Comparison of ENCODE assay signal across 11 cellular contexts in the genomic region with DNA sequence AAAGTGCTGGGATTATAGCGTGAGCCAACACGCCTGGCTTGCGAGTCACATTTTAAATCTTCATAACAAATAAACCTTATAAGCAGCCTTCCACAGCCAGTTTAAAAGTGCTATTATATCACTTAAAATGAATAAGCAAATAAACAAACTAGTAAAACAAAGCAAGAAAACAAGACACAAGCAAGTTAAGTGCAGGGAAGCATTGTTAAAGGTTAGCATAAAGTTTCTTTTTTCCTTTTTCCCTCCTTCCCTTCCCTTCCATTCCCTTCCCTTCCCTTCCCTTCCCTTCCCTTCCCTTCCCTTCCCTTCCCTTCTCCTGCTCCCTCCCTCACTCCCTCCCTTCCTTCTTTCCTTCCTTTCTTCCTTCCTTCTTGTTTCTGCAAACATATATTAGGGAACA.
"Had no signal": no experiment of that assay in that cellular context is flagged by ENCODE, and none has a peak within 500 bp of the region (broad histone marks: within the 10 kb centered on the region; RNA-seq: fewer than 3 reads in every experiment).

No MANE protein-coding gene starts in this region.

- DNase-seq: GM23248, GOT3, H7, H9, HCEC 1CT, HFFc6 had no signal

- H3K4me1 ChIP-seq: HAP-1 had no signal

- ATAC-seq: GM23338, HCT116 had no signal

- H3K27ac ChIP-seq: GM23248 had no signal

- H3K4me3 ChIP-seq: GM23248, GM23338, HAP-1 had no signal

- H3K9ac ChIP-seq: GM23248 had no signal

- H3K9me3 ChIP-seq: HAP-1 had no signal

- H3K4me2 ChIP-seq: GM23338 had no signal

- FAIRE-seq: H1, H54 had no signal

- H2AFZ ChIP-seq: GM23248, GM23338 had no signal

- H3K36me3 ChIP-seq: HAP-1 had no signal
